Comparison of ENCODE assay signal across 23 cellular contexts in genomic region chr17:74637912-74638311, GRCh38. TPM values are rescaled to one million over a fixed set of nuclear protein-coding genes. Genes with fewer than 3 reads are reported as not detected.
A peak's percentile ranks its signal among the peaks of the same experiment; 100 is the strongest.
DNase-seq lines count a peak whose midpoint lies in the region; ATAC-seq, FAIRE-seq and TF ChIP-seq lines count a peak whose summit lies in the region.
"Had no signal": no experiment of that assay in that cellular context is flagged by ENCODE, and none has a peak within 500 bp of the region (broad histone marks: within the 10 kb centered on the region; RNA-seq: fewer than 3 reads in every experiment).

No MANE protein-coding gene starts in this region.

- H3K4me1 ChIP-seq in BLaER1 = peaks cover 100% of the 10 kb centered on the region
- H3K4me1 ChIP-seq in GM12878 (ENCODE audit: control insufficient read depth, insufficient read depth, low read length) = peaks cover 44% of the 10 kb centered on the region
- H3K4me1 ChIP-seq in osteoblast (ENCODE audit: insufficient read depth, low read length) = no peaks in the 10 kb centered on the region
- H3K4me1 ChIP-seq: HAP-1 had no signal

- peaks cover 13 to 26% (median 25%) of the 10 kb centered on the region in 3 donors for H3K27me3 Mint-ChIP-seq in naive B cell

- POLR2A ChIA-PET in GM12878 (lab: Charles Lee) = no interaction called here

- H3K4me2 ChIP-seq in BLaER1 (peak overlapping the region; percentile 87), GM12878 (ENCODE audit: control insufficient read depth, insufficient read depth) (no peak overlapping the region), osteoblast (ENCODE audit: insufficient read depth, low read length) (no peak overlapping the region)

- H3K27ac Mint-ChIP-seq in naive B cell = peak overlapping the region in 3 of 6 donors; percentile 23 to 60 (median 33)
- H3K27ac Mint-ChIP-seq: CD8-positive, alpha-beta memory T cell had no signal

- peak overlapping the region in 5 of 8 donors; percentile 16 to 70 (median 24) for H3K4me3 Mint-ChIP-seq in naive B cell
- H3K4me3 Mint-ChIP-seq: CD8-positive, alpha-beta memory T cell had no signal

- no peak for FAIRE-seq in GM12878 (lab: Jason Lieb, UNC)
- FAIRE-seq: D721Med, G401.6 had no signal

- no TSS peak for BruUV-seq in GM12878 (replicated peaks; lab: Mats Ljungman, UMichigan)

- 64% methylated on average over 2 of the region's 2 CpGs for WGBS in GM12878 (ENCODE audit: insufficient coverage, insufficient replicate concordance, low lambda C conversion rate, missing lambda C conversion rate)

- H3K9me3 ChIP-seq in BLaER1 = no peaks in the 10 kb centered on the region
- no peaks in the 10 kb centered on the region for H3K9me3 ChIP-seq in GM12878 (replicated peaks; ENCODE audit: control insufficient read depth, insufficient read depth, low read length)
- H3K9me3 ChIP-seq in osteoblast (ENCODE audit: low read depth, low read length) = no peaks in the 10 kb centered on the region
- H3K9me3 ChIP-seq: HAP-1, MG63 had no signal

- H3K36me3 ChIP-seq in BLaER1 (no peaks in the 10 kb centered on the region), GM12878 (ENCODE audit: control insufficient read depth in 2 of 2, insufficient read depth in 2 of 2, low read length in 1 of 2) (no peaks in the 10 kb centered on the region), osteoblast (ENCODE audit: insufficient read depth, low read length) (no peaks in the 10 kb centered on the region)
- H3K36me3 ChIP-seq: HAP-1, MG63 had no signal

- no peaks in the 10 kb centered on the region for H3K9me3 Mint-ChIP-seq in naive B cell
- H3K9me3 Mint-ChIP-seq: CD8-positive, alpha-beta memory T cell had no signal

- peaks cover 45 to 95% (median 67%) of the 10 kb centered on the region in 3 donors for H3K4me1 Mint-ChIP-seq in naive B cell

- peaks cover 15% of the 10 kb centered on the region; the same call in 1 of the 2 replicates for H3K27me3 ChIP-seq in BLaER1
- peaks cover 0 to 2% of the 10 kb centered on the region in 2 experiments; a peak in 2 of 4 replicates for H3K27me3 ChIP-seq in GM12878 (replicated peaks in 1 of 2; ENCODE audit: control insufficient read depth in 2 of 2, insufficient read depth in 2 of 2, low read length in 1 of 2)
- H3K27me3 ChIP-seq in osteoblast (ENCODE audit: insufficient read depth, low read length) = peaks cover 12% of the 10 kb centered on the region
- H3K27me3 ChIP-seq: MG63 had no signal

- TF ChIP-seq POLR2A in GM12878 (IDR thresholded peaks at IDR 0.05; ENCODE audit: low read depth, low read length) = no peak

- RAD21 ChIA-PET in GM12878 (lab: Charles Lee; ENCODE audit: unreplicated experiment) = no interaction called here

- TF ChIP-seq EP300 in GM12878 (IDR thresholded peaks at IDR 0.05; ENCODE audit: borderline replicate concordance in 1 of 2, control insufficient read depth in 1 of 2, low read depth in 2 of 2, low read length in 2 of 2) = no peak

- H3K27ac ChIP-seq in BLaER1 = no peak overlapping the region
- H3K27ac ChIP-seq in GM12878 (ENCODE audit: control insufficient read depth, insufficient read depth) = no peak overlapping the region
- no peak overlapping the region for H3K27ac ChIP-seq in osteoblast (ENCODE audit: low read depth, low read length)

- no peak for TF ChIP-seq RAD21 in GM12878 (IDR thresholded peaks at IDR 0.05; ENCODE audit: insufficient read depth, low read depth, low read length)

- intact Hi-C loops in GM12878 (cut with micrococcal nuclease; ENCODE audit: unreplicated experiment) (no loop called here), posterior cingulate gyrus (cut with DNase I) (no loop called here)

- CTCF ChIA-PET in GM12878 (lab: Yijun Ruan, JAX) = interaction anchor here (0.9 to 2.8 kb wide), 2 partner anchors 34 to 270 kb away, joined by 3 to 11 read pairs; partner anchors contain the start of gene GPR142

- no peak overlapping the region for H3K9ac ChIP-seq in BLaER1
- H3K9ac ChIP-seq in GM12878 (ENCODE audit: control insufficient read depth, insufficient read depth, low read length) = no peak overlapping the region

- H4K20me1 ChIP-seq in BLaER1 (peaks cover 26% of the 10 kb centered on the region), GM12878 (ENCODE audit: control insufficient read depth, insufficient read depth) (no peaks in the 10 kb centered on the region; the same call in 1 of the 2 replicates), osteoblast (ENCODE audit: insufficient read depth, low read length) (no peaks in the 10 kb centered on the region)

- H3K79me2 ChIP-seq in GM12878 (ENCODE audit: control insufficient read depth, insufficient read depth, low read length) (no peaks in the 10 kb centered on the region), osteoblast (ENCODE audit: insufficient read depth, low read length) (no peaks in the 10 kb centered on the region)

- H3K4me3 ChIP-seq in BLaER1 = no peak overlapping the region
- no peak overlapping the region for H3K4me3 ChIP-seq in GM12878
- H3K4me3 ChIP-seq in osteoblast (ENCODE audit: insufficient read depth, low read length) = no peak overlapping the region
- H3K4me3 ChIP-seq: HAP-1, MG63 had no signal

- no peak overlapping the region for H2AFZ ChIP-seq in GM12878 (ENCODE audit: control insufficient read depth, low read depth, low read length)
- no peak overlapping the region for H2AFZ ChIP-seq in osteoblast (ENCODE audit: low read length)

- ATAC-seq in GM12878 (no peak), naive B cell (ENCODE audit: low read depth in 2 of 2) (no peak), GM18868 (IDR thresholded peaks at IDR 0.05; ENCODE audit: unreplicated experiment) (no peak)
- ATAC-seq: Panc1 had no signal

- DNase-seq in CD1c-positive myeloid dendritic cell (ENCODE audit: extremely low spot score) (peak; percentile 55), GM12878 (ENCODE audit: low read depth, low spot score) (no peak), naive B cell (no peak), osteoblast (ENCODE audit: insufficient read length, low spot score, missing footprints) (no peak), posterior cingulate gyrus (no peak)
- DNase-seq: ACHN; AML-193; CD8-positive, alpha-beta memory T cell; DMS79 treated with DMSO at 0.1 percent for 48 hours; Karpas-422; MG63; NCI-H1105 treated with DMSO at 0.1 percent for 48 hours; NCI-H1694 treated with DMSO at 0.1 percent for 48 hours; NCI-H2107; NCI-H345; NCI-H69 had no signal

- in situ Hi-C loops in GM12878 (cut with MboI) = no loop called here

- TF ChIP-seq CTCF in GM12878 (IDR thresholded peaks at IDR 0.05 in 2 of 3, conservative IDR thresholded peaks at IDR 0.05 in 1 of 3; ENCODE audit: control insufficient read depth in 2 of 3, extremely low read depth in 1 of 3, insufficient read depth in 1 of 3, low read depth in 3 of 3, low read length in 3 of 3) (no peak), osteoblast (IDR thresholded peaks at IDR 0.05; ENCODE audit: extremely low read depth, low read depth, low read length) (no peak)

- H3K36me3 Mint-ChIP-seq in naive B cell = no peaks in the 10 kb centered on the region

- SMC1A ChIA-PET in GM12878 (lab: Charles Lee; ENCODE audit: uncharacterized antibody, unreplicated experiment) = interaction anchor here (0.6 kb wide), 1 partner anchor 117 kb away, joined by 3 read pairs; no protein-coding TSS in a partner anchor

TF ChIP-seq in GM12878, 131 proteins besides CTCF, POLR2A, EP300 and RAD21:
- TF ChIP-seq IKZF2 (IDR thresholded peaks at IDR 0.05) (peak in 1 of 2 experiments; percentile 27; a peak in 2 of 4 replicates), SPI1 (IDR thresholded peaks at IDR 0.05; ENCODE audit: borderline replicate concordance, insufficient read depth, low read depth, low read length) (peak; percentile 81), LARP7 (IDR thresholded peaks at IDR 0.05) (no peak), ZNF217 (IDR thresholded peaks at IDR 0.05) (no peak)

RNA-seq across cellular contexts. Expression of gene CD300E, which starts 14.4 kb away (rescaled TPM):
- total RNA-seq in GM12878 (2013; cell fraction: nucleolus; rRNA removed) = not detected in 2 replicates
- total RNA-seq in GM12878 (2014; rRNA removed) = not detected in 2 replicates
- total RNA-seq in GM12878 (2014; rRNA removed; fragmentation: Illumina TruSeq; extraction: Trizol) = not detected in 2 replicates
- not detected in 2 replicates for total RNA-seq in GM12878 (2021)
- polyA plus RNA-seq in GM12878 (2011; ENCODE audit: low read depth) = not detected
- not detected in 2 replicates for polyA plus RNA-seq in GM12878 (2011; rRNA removed)
- 0.01 TPM in 1 of 2 replicates, not detected in the other for polyA plus RNA-seq in GM12878 (2011; cell fraction: cytosol; rRNA removed)
- polyA plus RNA-seq in GM12878 (2011; cell fraction: nucleus; rRNA removed) = not detected in 2 replicates
- not detected in 2 replicates for polyA plus RNA-seq in GM12878 (2012)
- polyA plus RNA-seq in GM12878 (2014; fragmentation: Illumina TruSeq; extraction: Trizol) = not detected in 2 replicates
- polyA plus RNA-seq in GM12878 (2014; fragmentation: Nextera tagmentation; extraction: Ambion mirVana) = not detected
- not detected in 2 replicates for polyA plus RNA-seq in GM12878 (2014; rRNA removed)
- polyA plus RNA-seq in GM12878 (2016; fragmentation: Nextera tagmentation; extraction: Ambion mirVana) = not detected
- not detected in 2 replicates for polyA minus RNA-seq in GM12878 (2011; rRNA and poly(A)+ RNA removed)
- polyA minus RNA-seq in GM12878 (2011; cell fraction: cytosol; rRNA and poly(A)+ RNA removed) = not detected in 2 replicates
- not detected in 2 replicates for polyA minus RNA-seq in GM12878 (2011; cell fraction: nucleus; rRNA and poly(A)+ RNA removed)
- under 1 TPM in 3 of 6 donors, not detected in 3; 0.06 to 0.69 (median 0.18) TPM for polyA plus RNA-seq in naive B cell (ENCODE audit: low read depth in 6 of 6)
- total RNA-seq in osteoblast = under 0.01 TPM in 1 of 2 replicates, not detected in the other
- total RNA-seq: CD8-positive, alpha-beta memory T cell; SK-MEL-5 had no signal
- polyA plus RNA-seq: CD8-positive, alpha-beta memory T cell had no signal

RNA-seq across cellular contexts. Expression of gene CD300LD, which starts 45.8 kb away (rescaled TPM):
- not detected in 2 replicates for total RNA-seq in GM12878 (2013; cell fraction: nucleolus; rRNA removed)
- total RNA-seq in GM12878 (2014; rRNA removed) (not detected in 2 replicates), GM12878 (2014; rRNA removed; fragmentation: Illumina TruSeq; extraction: Trizol) (not detected in 2 replicates), GM12878 (2021) (not detected in 2 replicates), osteoblast (not detected in 2 replicates)
- polyA plus RNA-seq in GM12878 (2011; ENCODE audit: low read depth) = not detected
- polyA plus RNA-seq in GM12878 (2011; rRNA removed) (not detected in 2 replicates), GM12878 (2014; fragmentation: Illumina TruSeq; extraction: Trizol) (not detected in 2 replicates), GM12878 (2014; fragmentation: Nextera tagmentation; extraction: Ambion mirVana) (not detected), GM12878 (2014; rRNA removed) (not detected in 2 replicates), GM12878 (2016; fragmentation: Nextera tagmentation; extraction: Ambion mirVana) (not detected), naive B cell (ENCODE audit: low read depth in 6 of 6) (not detected)
- polyA plus RNA-seq in GM12878 (2011; cell fraction: cytosol; rRNA removed) = not detected in 2 replicates
- not detected in 2 replicates for polyA plus RNA-seq in GM12878 (2011; cell fraction: nucleus; rRNA removed)
- not detected in 2 replicates for polyA plus RNA-seq in GM12878 (2012)
- polyA minus RNA-seq in GM12878 (2011; rRNA and poly(A)+ RNA removed) = not detected in 2 replicates
- polyA minus RNA-seq in GM12878 (2011; cell fraction: cytosol; rRNA and poly(A)+ RNA removed) = not detected in 2 replicates
- polyA minus RNA-seq in GM12878 (2011; cell fraction: nucleus; rRNA and poly(A)+ RNA removed) = not detected in 2 replicates
- total RNA-seq: CD8-positive, alpha-beta memory T cell; SK-MEL-5 had no signal
- polyA plus RNA-seq: CD8-positive, alpha-beta memory T cell had no signal
